In genomic region chr17:31115168-31115567, GRCh38 we compare ENCODE assay signal across 1 cellular context.
TF ChIP-seq lines count a peak whose summit lies in the region.

No MANE protein-coding gene starts in this region.

TF ChIP-seq in A549, 52 proteins besides CTCF, POLR2A, EP300 and RAD21 (continued from another document):
- TF ChIP-seq E2F6 (IDR thresholded peaks at IDR 0.05; ENCODE audit: borderline replicate concordance, low read depth), result no peak
- no peak for TF ChIP-seq JUNB (IDR thresholded peaks at IDR 0.05)
- no peak for TF ChIP-seq CBX2 (IDR thresholded peaks at IDR 0.05; ENCODE audit: borderline replicate concordance, low read depth)
- TF ChIP-seq, protein P1, sequence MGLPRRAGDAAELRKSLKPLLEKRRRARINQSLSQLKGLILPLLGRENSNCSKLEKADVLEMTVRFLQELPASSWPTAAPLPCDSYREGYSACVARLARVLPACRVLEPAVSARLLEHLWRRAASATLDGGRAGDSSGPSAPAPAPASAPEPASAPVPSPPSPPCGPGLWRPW (IDR thresholded peaks at IDR 0.05), result no peak
- TF ChIP-seq TFCP2L1 (CRISPR knock-in tag; IDR thresholded peaks at IDR 0.05), result no peak
- no peak for TF ChIP-seq SREBF2 (IDR thresholded peaks at IDR 0.05)
- no peak for TF ChIP-seq CEBPB (IDR thresholded peaks at IDR 0.05)
- no peak for TF ChIP-seq RARB (CRISPR knock-in tag; IDR thresholded peaks at IDR 0.05)
- no peak for TF ChIP-seq MAFK (IDR thresholded peaks at IDR 0.05; ENCODE audit: partially characterized antibody)
- no peak for TF ChIP-seq MAZ (IDR thresholded peaks at IDR 0.05; ENCODE audit: borderline replicate concordance, low read depth, low read length)
- TF ChIP-seq KDM1A (IDR thresholded peaks at IDR 0.05; ENCODE audit: low read depth), result no peak
- TF ChIP-seq TP53 (CRISPR knock-in tag; IDR thresholded peaks at IDR 0.05), result no peak
